In genomic region chr10:96797485-96797884, GRCh38 we compare ENCODE assay signal across 1 cellular context.
TF ChIP-seq lines count a peak whose summit lies in the region.

No MANE protein-coding gene starts in this region.

TF ChIP-seq in HepG2, 621 proteins besides CTCF, POLR2A, EP300 and RAD21:
- TF ChIP-seq ESRRA (CRISPR knock-in tag; IDR thresholded peaks at IDR 0.05; ENCODE audit: low read depth) (no peak), MAFK (conservative IDR thresholded peaks at IDR 0.05 in 1 of 2, IDR thresholded peaks at IDR 0.05 in 1 of 2; ENCODE audit: low read length in 2 of 2) (peak in 1 of 2 experiments; percentile 60; a peak in 2 of 4 replicates)
